In genomic region chr18:24397694-24398365, GRCh38 we compare ENCODE assay signal across 8 cellular contexts. TPM values are rescaled to one million over a fixed set of nuclear protein-coding genes. Genes with fewer than 3 reads are reported as not detected.
A peak's percentile ranks its signal among the peaks of the same experiment; 100 is the strongest.
DNase-seq lines count a peak whose midpoint lies in the region; ATAC-seq and TF ChIP-seq lines count a peak whose summit lies in the region.

Gene OSBPL1A, minus strand, starts transcription at chr18:24397824. Its CDS starts 20,291 bp downstream, at chr18:24377533.

- no peaks in the 10 kb centered on the region for H3K4me1 ChIP-seq in breast epithelium
- peaks cover 38% of the 10 kb centered on the region for H3K4me1 ChIP-seq in iPS-18a (ENCODE audit: control insufficient read depth, low read depth, low read length)

- DNase-seq in COR-L47 (lab: John Stamatoyannopoulos, UW) (peak; percentile 98), NCI-H2196 treated with DMSO at 0.1 percent for 48 hours (lab: John Stamatoyannopoulos, UW; ENCODE audit: unreplicated experiment) (peak; percentile 88), WTC11 (ENCODE audit: low spot score) (peak; percentile 98), breast epithelium (ENCODE audit: low spot score in 2 of 2) (peak; percentile 90 to 97), skeletal muscle cell (ENCODE audit: low read depth) (peak; percentile 78)

- CTCF ChIA-PET in WTC11 (lab: Charles Lee) = interaction anchor here (0.9 to 3.3 kb wide), 12 partner anchors 9 to 221 kb away, joined by 3 to 20 read pairs (median 6); no protein-coding TSS in a partner anchor

- no peaks in the 10 kb centered on the region for H3K9me3 Mint-ChIP-seq in WTC11

- peak within 1 kb of the TSS; percentile 94 for H3K27ac Mint-ChIP-seq in WTC11

- peak; percentile 61 for ATAC-seq in HG02798 (IDR thresholded peaks at IDR 0.05; ENCODE audit: poor library complexity, unreplicated experiment)
- peak; percentile 96 for ATAC-seq in WTC11
- ATAC-seq in GM18858 (IDR thresholded peaks at IDR 0.05; ENCODE audit: unreplicated experiment) = no peak

- intact Hi-C loops in breast epithelium (cut with DNase I; ENCODE audit: low total_unique reads) = no loop called here

- H3K4me3 ChIP-seq in breast epithelium (peak within 1 kb of the TSS; percentile 71 to 92 (median 84)), iPS-18a (ENCODE audit: low read length) (peak within 1 kb of the TSS; percentile 86), skeletal muscle cell (ENCODE audit: low read depth, low read length) (peak within 1 kb of the TSS; percentile 83)

- H3K27me3 Mint-ChIP-seq in WTC11 (ENCODE audit: low read depth) = no peaks in the 10 kb centered on the region

- no peaks in the 10 kb centered on the region for H3K36me3 ChIP-seq in breast epithelium
- no peaks in the 10 kb centered on the region for H3K36me3 ChIP-seq in iPS-18a (ENCODE audit: control insufficient read depth, low read depth, low read length)

- peak within 1 kb of the TSS; percentile 88 for H3K4me3 Mint-ChIP-seq in WTC11

- POLR2A ChIA-PET in WTC11 (lab: Charles Lee) = interaction anchor here (0.9 to 2.0 kb wide), 8 partner anchors 12 to 162 kb away, joined by 3 to 13 read pairs (median 4); partner anchors contain the start of gene IMPACT

- peak within 1 kb of the TSS; percentile 90 for H3K9ac ChIP-seq in iPS-18a (ENCODE audit: low read length)

- H3K27me3 ChIP-seq in breast epithelium (no peaks in the 10 kb centered on the region), iPS-18a (ENCODE audit: control insufficient read depth, insufficient read depth, low read length) (no peaks in the 10 kb centered on the region)

- H3K9me3 ChIP-seq in breast epithelium (no peaks in the 10 kb centered on the region), iPS-18a (ENCODE audit: control insufficient read depth, low read depth, low read length) (no peaks in the 10 kb centered on the region)

- H3K36me3 Mint-ChIP-seq in WTC11 = peaks cover 2% of the 10 kb centered on the region

- H3K27ac ChIP-seq in breast epithelium (peak within 1 kb of the TSS; percentile 90 to 94), iPS-18a (ENCODE audit: low read length) (peak within 1 kb of the TSS; percentile 85)

- TF ChIP-seq CTCF in WTC11 (IDR thresholded peaks at IDR 0.05) = no peak
- no peak for TF ChIP-seq CTCF in breast epithelium (IDR thresholded peaks at IDR 0.05)

- TF ChIP-seq POLR2A in breast epithelium (IDR thresholded peaks at IDR 0.05) = peak; percentile 61

- peaks cover 59% of the 10 kb centered on the region for H3K4me1 Mint-ChIP-seq in WTC11

TF ChIP-seq in WTC11, 78 proteins besides CTCF, POLR2A, EP300 and RAD21 (continues in another document):
- peak; percentile 99 for TF ChIP-seq PRDM15 (CRISPR knock-in tag; IDR thresholded peaks at IDR 0.05)
- peak; percentile 42; the same call in 1 of the 2 replicates for TF ChIP-seq ARID4B (CRISPR knock-in tag; IDR thresholded peaks at IDR 0.05; ENCODE audit: borderline replicate concordance)
- 0 out of 2 replicates have a peak, but pooled peaks have one; percentile 9 for TF ChIP-seq ESRRA (CRISPR knock-in tag; IDR thresholded peaks at IDR 0.05; ENCODE audit: borderline replicate concordance)
- peak; percentile 44; the same call in 1 of the 2 replicates for TF ChIP-seq E2F4 (CRISPR knock-in tag; IDR thresholded peaks at IDR 0.05; ENCODE audit: borderline replicate concordance, low read depth)
- TF ChIP-seq FOXP4 (CRISPR knock-in tag; IDR thresholded peaks at IDR 0.05) = peak; percentile 71; the same call in 1 of the 2 replicates
- TF ChIP-seq FOXP1 (CRISPR knock-in tag; IDR thresholded peaks at IDR 0.05; ENCODE audit: borderline replicate concordance) = peak; percentile 76; the same call in 1 of the 2 replicates
- TF ChIP-seq IRF1 (CRISPR knock-in tag; IDR thresholded peaks at IDR 0.05) = no peak
- TF ChIP-seq TEAD1 (CRISPR knock-in tag; IDR thresholded peaks at IDR 0.05) = peak; percentile 87
- no peak for TF ChIP-seq ZNF263 (CRISPR knock-in tag; IDR thresholded peaks at IDR 0.05; ENCODE audit: low read depth)
- TF ChIP-seq MYBL2 (CRISPR knock-in tag; IDR thresholded peaks at IDR 0.05) = peak; percentile 78; the same call in 1 of the 2 replicates

RNA-seq across cellular contexts. Expression of gene OSBPL1A, which starts in this region (rescaled TPM):
- total RNA-seq in WTC11 (2021) (53.1 to 55.1 TPM (median 54.4 TPM) in 3 replicates), breast epithelium (10 to 100 TPM; 61.1 to 84.3 (median 77.0) TPM)
